16 cellular contexts compared by ENCODE assay signal in genomic region chr1:2541619-2542246, GRCh38. TPM values are rescaled to one million over a fixed set of nuclear protein-coding genes. Genes with fewer than 3 reads are reported as not detected.
DNase-seq lines count a peak whose midpoint lies in the region; ATAC-seq and TF ChIP-seq lines count a peak whose summit lies in the region.
"Had no signal": no experiment of that assay in that cellular context is flagged by ENCODE, and none has a peak within 500 bp of the region (broad histone marks: within the 10 kb centered on the region; RNA-seq: fewer than 3 reads in every experiment).

No MANE protein-coding gene starts in this region.

- peaks cover 4% of the 10 kb centered on the region for H3K4me1 Mint-ChIP-seq in activated CD4-positive, alpha-beta T cell treated with anti-CD3 and anti-CD28 coated beads for 36 hours

- peak; percentile 48 for ATAC-seq in mucosa of descending colon
- no peak for ATAC-seq in sciatic nerve
- no peak for ATAC-seq in activated CD4-positive, alpha-beta T cell treated with anti-CD3 and anti-CD28 coated beads for 36 hours

- in situ Hi-C loops in GM13976 (cut with MboI; ENCODE audit: low sequenced_read_pairs, unreplicated experiment): loop anchor here (25.0 kb wide), 1 partner anchor 129 kb away; the partner anchor contains the start of gene PEX10

- no peak overlapping the region for H3K4me3 Mint-ChIP-seq in activated CD4-positive, alpha-beta T cell treated with anti-CD3 and anti-CD28 coated beads for 36 hours
- H3K4me3 Mint-ChIP-seq: activated naive CD4-positive, alpha-beta T cell treated with anti-CD3 and anti-CD28 coated beads, Interleukin-2, amount 10 ng/mL, durations not matched to agents 7 days and 5 days; stimulated activated naive CD8-positive, alpha-beta T cell treated with anti-CD3 and anti-CD28 coated beads, Interleukin-15, Interleukin-2, amounts not matched to agents 100 ng/mL and 50 ng/mL, for 24 hours had no signal

- intact Hi-C loops in mucosa of descending colon (cut with DNase I, micrococcal nuclease): no loop called here
- intact Hi-C loops in sciatic nerve (cut with DNase I): no loop called here
- intact Hi-C loops in activated CD4-positive, alpha-beta T cell treated with anti-CD3 and anti-CD28 coated beads for 36 hours (cut with DNase I, micrococcal nuclease): no loop called here

- no peaks in the 10 kb centered on the region for H3K36me3 Mint-ChIP-seq in activated CD4-positive, alpha-beta T cell treated with anti-CD3 and anti-CD28 coated beads for 36 hours (ENCODE audit: low read depth)
- H3K36me3 Mint-ChIP-seq: activated naive CD4-positive, alpha-beta T cell treated with anti-CD3 and anti-CD28 coated beads, Interleukin-2, amount 10 ng/mL, durations not matched to agents 7 days and 5 days had no signal

- TF ChIP-seq CTCF in HEK293 (tag by site-specific recombination; IDR thresholded peaks at IDR 0.05) (no peak), RWPE1 (conservative IDR thresholded peaks at IDR 0.05; ENCODE audit: low read depth) (no peak), mucosa of descending colon (IDR thresholded peaks at IDR 0.05) (no peak), GM13976 (IDR thresholded peaks at IDR 0.05; ENCODE audit: borderline replicate concordance, control extremely low read depth, extremely low read depth, insufficient read depth, missing control alignments) (no peak)

- no peaks in the 10 kb centered on the region for H3K9me3 Mint-ChIP-seq in activated CD4-positive, alpha-beta T cell treated with anti-CD3 and anti-CD28 coated beads for 36 hours (ENCODE audit: low read depth)
- H3K9me3 Mint-ChIP-seq: activated naive CD4-positive, alpha-beta T cell treated with anti-CD3 and anti-CD28 coated beads, Interleukin-2, amount 10 ng/mL, durations not matched to agents 7 days and 5 days; neural crest cell; stimulated activated naive CD8-positive, alpha-beta T cell treated with anti-CD3 and anti-CD28 coated beads, Interleukin-15, Interleukin-2, amounts not matched to agents 100 ng/mL and 50 ng/mL, for 24 hours had no signal

- no peaks in the 10 kb centered on the region for H3K36me3 ChIP-seq in HEK293 (ENCODE audit: control insufficient read depth in 2 of 2, insufficient read depth in 1 of 2, low read length in 2 of 2)
- H3K36me3 ChIP-seq in mucosa of descending colon (ENCODE audit: low read depth): no peaks in the 10 kb centered on the region
- H3K36me3 ChIP-seq: MG63 had no signal

- DNase-seq in DMS53 (lab: John Stamatoyannopoulos, UW): peak; percentile 74
- no peak for DNase-seq in DMS53 treated with DMSO at 0.1 percent for 48 hours (lab: John Stamatoyannopoulos, UW; ENCODE audit: unreplicated experiment)
- DNase-seq in RWPE1 (ENCODE audit: low spot score): no peak
- peak; percentile 92 to 98 (median 95) for DNase-seq in mucosa of descending colon
- DNase-seq in GM13976 (ENCODE audit: low spot score): no peak
- DNase-seq in sciatic nerve (ENCODE audit: low spot score): no peak
- no peak for DNase-seq in activated CD4-positive, alpha-beta T cell treated with anti-CD3 and anti-CD28 coated beads for 36 hours
- DNase-seq: activated naive CD4-positive, alpha-beta T cell treated with anti-CD3 and anti-CD28 coated beads, Interleukin-2, amount 10 ng/mL, durations not matched to agents 7 days and 5 days; H9; MG63; NCI-H446 treated with DMSO at 0.1 percent for 48 hours; SIG-M5 had no signal

- H3K27me3 Mint-ChIP-seq in activated CD4-positive, alpha-beta T cell treated with anti-CD3 and anti-CD28 coated beads for 36 hours: no peaks in the 10 kb centered on the region
- H3K27me3 Mint-ChIP-seq: stimulated activated naive CD8-positive, alpha-beta T cell treated with anti-CD3 and anti-CD28 coated beads, Interleukin-15, Interleukin-2, amounts not matched to agents 100 ng/mL and 50 ng/mL, for 24 hours had no signal

- H3K4me1 ChIP-seq in HEK293 (ENCODE audit: control insufficient read depth, insufficient read depth, low read length) (peaks cover 6% of the 10 kb centered on the region), mucosa of descending colon (ENCODE audit: low read depth) (peaks cover 58% of the 10 kb centered on the region)

- no peak overlapping the region for H3K4me3 ChIP-seq in HEK293 (ENCODE audit: low read depth, low read length)
- H3K4me3 ChIP-seq in mucosa of descending colon: no peak overlapping the region
- H3K4me3 ChIP-seq: MG63 had no signal

- H3K9me3 ChIP-seq in HEK293 (ENCODE audit: control insufficient read depth, insufficient read depth, low read depth, low read length) (no peaks in the 10 kb centered on the region), mucosa of descending colon (no peaks in the 10 kb centered on the region)
- H3K9me3 ChIP-seq: MG63 had no signal

- H3K27ac Mint-ChIP-seq in activated CD4-positive, alpha-beta T cell treated with anti-CD3 and anti-CD28 coated beads for 36 hours: no peak overlapping the region
- H3K27ac Mint-ChIP-seq: activated naive CD4-positive, alpha-beta T cell treated with anti-CD3 and anti-CD28 coated beads, Interleukin-2, amount 10 ng/mL, durations not matched to agents 7 days and 5 days; stimulated activated naive CD8-positive, alpha-beta T cell treated with anti-CD3 and anti-CD28 coated beads, Interleukin-15, Interleukin-2, amounts not matched to agents 100 ng/mL and 50 ng/mL, for 24 hours had no signal

- CTCF ChIA-PET in HEK293 (lab: Yijun Ruan, JAX): no interaction called here
- CTCF ChIA-PET in RWPE1 (lab: Yijun Ruan, JAX): interaction anchor here (1.0 kb wide), 1 partner anchor 9 kb away, joined by 3 read pairs; no protein-coding TSS in a partner anchor
- CTCF ChIA-PET in activated CD4-positive, alpha-beta T cell treated with anti-CD3 and anti-CD28 coated beads for 36 hours (lab: Charles Lee): interaction anchor here (0.6 kb wide), 1 partner anchor 36 kb away, joined by 3 read pairs; no protein-coding TSS in a partner anchor

- H3K27ac ChIP-seq in HEK293 (ENCODE audit: extremely low read depth, low read depth, low read length): no peak overlapping the region
- peak overlapping the region; percentile 83 for H3K27ac ChIP-seq in RWPE1
- H3K27ac ChIP-seq: 22Rv1 had no signal

- POLR2A ChIA-PET in HEK293 (lab: Yijun Ruan, JAX): no interaction called here
- POLR2A ChIA-PET in RWPE1 (lab: Yijun Ruan, JAX; ENCODE audit: low non-redundant PET): interaction anchor here (0.6 kb wide), 1 partner anchor 52 kb away, joined by 3 read pairs; no protein-coding TSS in a partner anchor
- POLR2A ChIA-PET in activated CD4-positive, alpha-beta T cell treated with anti-CD3 and anti-CD28 coated beads for 36 hours (lab: Charles Lee): interaction anchor here (0.7 kb wide), 2 partner anchors 11 to 12 kb away, joined by 3 to 4 read pairs; partner anchors contain the start of gene HES5

TF ChIP-seq in HEK293, 187 proteins besides CTCF, POLR2A, EP300 and RAD21 (continues in another document):
- TF ChIP-seq ZNF16 (tag by site-specific recombination; IDR thresholded peaks at IDR 0.05; ENCODE audit: low read depth) (no peak), KLF17 (tag by site-specific recombination; IDR thresholded peaks at IDR 0.05) (peak; percentile 31; the same call in 1 of the 2 replicates), BCL11B (tag by site-specific recombination; IDR thresholded peaks at IDR 0.05; ENCODE audit: low read depth) (no peak), ZNF704 (tag by site-specific recombination; IDR thresholded peaks at IDR 0.05) (no peak)
- TF ChIP-seq, protein P1, sequence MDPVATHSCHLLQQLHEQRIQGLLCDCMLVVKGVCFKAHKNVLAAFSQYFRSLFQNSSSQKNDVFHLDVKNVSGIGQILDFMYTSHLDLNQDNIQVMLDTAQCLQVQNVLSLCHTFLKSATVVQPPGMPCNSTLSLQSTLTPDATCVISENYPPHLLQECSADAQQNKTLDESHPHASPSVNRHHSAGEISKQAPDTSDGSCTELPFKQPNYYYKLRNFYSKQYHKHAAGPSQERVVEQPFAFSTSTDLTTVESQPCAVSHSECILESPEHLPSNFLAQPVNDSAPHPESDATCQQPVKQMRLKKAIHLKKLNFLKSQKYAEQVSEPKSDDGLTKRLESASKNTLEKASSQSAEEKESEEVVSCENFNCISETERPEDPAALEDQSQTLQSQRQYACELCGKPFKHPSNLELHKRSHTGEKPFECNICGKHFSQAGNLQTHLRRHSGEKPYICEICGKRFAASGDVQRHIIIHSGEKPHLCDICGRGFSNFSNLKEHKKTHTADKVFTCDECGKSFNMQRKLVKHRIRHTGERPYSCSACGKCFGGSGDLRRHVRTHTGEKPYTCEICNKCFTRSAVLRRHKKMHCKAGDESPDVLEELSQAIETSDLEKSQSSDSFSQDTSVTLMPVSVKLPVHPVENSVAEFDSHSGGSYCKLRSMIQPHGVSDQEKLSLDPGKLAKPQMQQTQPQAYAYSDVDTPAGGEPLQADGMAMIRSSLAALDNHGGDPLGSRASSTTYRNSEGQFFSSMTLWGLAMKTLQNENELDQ (tag by site-specific recombination; IDR thresholded peaks at IDR 0.05; ENCODE audit: low read depth): no peak

RNA-seq across cellular contexts. Expression of gene HES5, which starts 11.7 kb away (rescaled TPM):
- total RNA-seq in mucosa of descending colon: 1 to 10 TPM; 1.3 to 7.8 (median 1.6) TPM
- total RNA-seq in sciatic nerve: 2.1 TPM
- total RNA-seq in activated CD4-positive, alpha-beta T cell treated with anti-CD3 and anti-CD28 coated beads for 36 hours: under 1 TPM in 1 of 2 experiments, not detected in 1; 0.14 TPM
- total RNA-seq: H9 had no signal

RNA-seq across cellular contexts. Expression of gene TNFRSF14, which starts 14.4 kb away (rescaled TPM):
- 100 to 1,000 TPM; 143 to 206 (median 146) TPM for total RNA-seq in mucosa of descending colon
- 73.3 TPM for total RNA-seq in sciatic nerve
- total RNA-seq in activated CD4-positive, alpha-beta T cell treated with anti-CD3 and anti-CD28 coated beads for 36 hours: 100 to 1,000 TPM; 135 to 145 TPM

RNA-seq across cellular contexts. Expression of gene PANK4, which starts 15.3 kb away (rescaled TPM):
- 10 to 100 TPM; 28.1 to 51.6 (median 44.7) TPM for total RNA-seq in mucosa of descending colon
- 32.3 TPM for total RNA-seq in sciatic nerve
- total RNA-seq in activated CD4-positive, alpha-beta T cell treated with anti-CD3 and anti-CD28 coated beads for 36 hours: 10 to 100 TPM; 32.4 to 39.2 TPM

RNA-seq across cellular contexts. Expression of gene PRXL2B, which starts 44.8 kb away (rescaled TPM):
- total RNA-seq in mucosa of descending colon (10 to 100 TPM; 45.2 to 65.5 (median 48.3) TPM), sciatic nerve (23.9 TPM)
- 10 to 100 TPM; 23.7 to 36.8 TPM for total RNA-seq in activated CD4-positive, alpha-beta T cell treated with anti-CD3 and anti-CD28 coated beads for 36 hours

Comparison
In these comparisons a context has a peak if more than half of its experiments do, and no peak if none do; other contexts are left out.
1. DNase-seq: peak in DMS53 (single experiment) and mucosa of descending colon (3 of 3); none in DMS53 treated with DMSO at 0.1 percent for 48 hours (single experiment), RWPE1 (single experiment), GM13976 (single experiment), sciatic nerve (single experiment) and activated CD4-positive, alpha-beta T cell treated with anti-CD3 and anti-CD28 coated beads for 36 hours (single experiment).